15 cellular contexts compared by ENCODE assay signal in genomic region chr16:17408955-17409441, GRCh38.
DNase-seq lines count a peak whose midpoint lies in the region; ATAC-seq, FAIRE-seq and TF ChIP-seq lines count a peak whose summit lies in the region.
"Had no signal": no experiment of that assay in that cellular context is flagged by ENCODE, and none has a peak within 500 bp of the region (broad histone marks: within the 10 kb centered on the region; RNA-seq: fewer than 3 reads in every experiment).

No MANE protein-coding gene starts in this region.

- ATAC-seq in GM19395 (IDR thresholded peaks at IDR 0.05; ENCODE audit: unreplicated experiment) = peak; percentile 81
- peak; percentile 43 for ATAC-seq in HG03108 (IDR thresholded peaks at IDR 0.05; ENCODE audit: unreplicated experiment)

- H3K4me3 ChIP-seq in DOHH2 (ENCODE audit: low read length) (no peak overlapping the region; the same call in 1 of the 2 replicates), hepatocyte (no peak overlapping the region)
- H3K4me3 ChIP-seq: prostate gland, thyroid gland had no signal

- DNase-seq in caudate nucleus (lab: John Stamatoyannopoulos, UW) (no peak), NCI-H226 (no peak), RCC 7860 (ENCODE audit: low spot score) (no peak), hepatocyte (ENCODE audit: low spot score) (no peak), type B pancreatic cell (ENCODE audit: extremely low spot score, unreplicated experiment) (no peak)
- DNase-seq: activated CD4-positive, alpha-beta T cell treated with anti-CD3 and anti-CD28 coated beads for 4 hours; activated naive CD4-positive, alpha-beta T cell treated with anti-CD3 and anti-CD28 coated beads for 36 hours; HCEC 1CT; NCI-H187 treated with DMSO at 0.1 percent for 48 hours; thyroid gland had no signal

- H3K4me2 ChIP-seq in DOHH2 (ENCODE audit: low read length) = peak overlapping the region; percentile 40
- no peak overlapping the region for H3K4me2 ChIP-seq in hepatocyte

- no peaks in the 10 kb centered on the region; the same call in 1 of the 2 replicates for H3K36me3 ChIP-seq in DOHH2 (ENCODE audit: control insufficient read depth, low read length)
- no peaks in the 10 kb centered on the region for H3K36me3 ChIP-seq in hepatocyte (replicated peaks; ENCODE audit: insufficient read depth, low read depth)
- H3K36me3 ChIP-seq: prostate gland, thyroid gland had no signal

- H3K27ac Mint-ChIP-seq in type B pancreatic cell = no peak overlapping the region
- H3K27ac Mint-ChIP-seq: activated naive CD4-positive, alpha-beta T cell treated with anti-CD3 and anti-CD28 coated beads for 36 hours had no signal

- no peaks in the 10 kb centered on the region for H3K9me3 ChIP-seq in DOHH2 (ENCODE audit: control insufficient read depth, insufficient read depth, low read length)
- no peaks in the 10 kb centered on the region for H3K9me3 ChIP-seq in hepatocyte (ENCODE audit: low read depth)
- H3K9me3 ChIP-seq: prostate gland, thyroid gland had no signal

- H3K27me3 ChIP-seq in DOHH2 (ENCODE audit: control insufficient read depth, low read length) = no peaks in the 10 kb centered on the region
- no peaks in the 10 kb centered on the region for H3K27me3 ChIP-seq in hepatocyte
- H3K27me3 ChIP-seq: thyroid gland had no signal

- H3K9me2 ChIP-seq in DOHH2 (replicated peaks; ENCODE audit: control insufficient read depth, low read length) = no peaks in the 10 kb centered on the region
- H3K9me2 ChIP-seq in hepatocyte (replicated peaks; ENCODE audit: insufficient read depth) = no peaks in the 10 kb centered on the region

- H3K9me3 Mint-ChIP-seq in type B pancreatic cell = no peaks in the 10 kb centered on the region

- H3K36me3 Mint-ChIP-seq in type B pancreatic cell = no peaks in the 10 kb centered on the region

- H3K79me2 ChIP-seq in DOHH2 (ENCODE audit: control insufficient read depth, low read length) = peaks cover 27% of the 10 kb centered on the region
- H3K79me2 ChIP-seq in hepatocyte = peaks cover 3% of the 10 kb centered on the region

- peaks cover 3% of the 10 kb centered on the region; the same call in 1 of the 2 replicates for H4K20me1 ChIP-seq in DOHH2 (ENCODE audit: control insufficient read depth, insufficient read depth, low read depth, low read length)
- H4K20me1 ChIP-seq in hepatocyte (ENCODE audit: insufficient read depth, poor library complexity, severe bottlenecking) = no peaks in the 10 kb centered on the region

- no peaks in the 10 kb centered on the region for H3F3A ChIP-seq in DOHH2 (ENCODE audit: control insufficient read depth, insufficient read depth)

- no peak overlapping the region for H2AFZ ChIP-seq in hepatocyte

- TF ChIP-seq CTCF in DOHH2 (IDR thresholded peaks at IDR 0.05; ENCODE audit: low read depth, low read length, poor library complexity, severe bottlenecking) = no peak
- no peak for TF ChIP-seq CTCF in hepatocyte (IDR thresholded peaks at IDR 0.05; ENCODE audit: poor library complexity)
- no peak for TF ChIP-seq CTCF in type B pancreatic cell (conservative IDR thresholded peaks at IDR 0.05)

- 87% methylated on average over 7 of the region's 7 CpGs for WGBS in hepatocyte (ENCODE audit: low lambda C conversion rate, missing lambda C conversion rate)

- H3K4me1 ChIP-seq in DOHH2 (ENCODE audit: control insufficient read depth, low read length) (peaks cover 41% of the 10 kb centered on the region), hepatocyte (ENCODE audit: insufficient read depth) (no peaks in the 10 kb centered on the region)
- H3K4me1 ChIP-seq: prostate gland had no signal

- no peak overlapping the region for H3K27ac ChIP-seq in DOHH2 (ENCODE audit: low read depth, low read length)
- H3K27ac ChIP-seq in caudate nucleus (ENCODE audit: low read depth, low read length) = peak overlapping the region; percentile 49
- H3K27ac ChIP-seq in hepatocyte = no peak overlapping the region
- H3K27ac ChIP-seq: prostate gland, thyroid gland had no signal

- H3K4me1 Mint-ChIP-seq in type B pancreatic cell (ENCODE audit: unreplicated experiment) = peaks cover 10% of the 10 kb centered on the region

- H3K4me3 Mint-ChIP-seq in type B pancreatic cell = no peak overlapping the region
- H3K4me3 Mint-ChIP-seq: activated naive CD4-positive, alpha-beta T cell treated with anti-CD3 and anti-CD28 coated beads for 36 hours had no signal

- no peaks in the 10 kb centered on the region for H3K27me3 Mint-ChIP-seq in type B pancreatic cell

- no peak for FAIRE-seq in RCC 7860 (lab: Jason Lieb, UNC)
- FAIRE-seq: colon had no signal
